ENCODE assay signal across 10 cellular contexts in the genomic region with DNA sequence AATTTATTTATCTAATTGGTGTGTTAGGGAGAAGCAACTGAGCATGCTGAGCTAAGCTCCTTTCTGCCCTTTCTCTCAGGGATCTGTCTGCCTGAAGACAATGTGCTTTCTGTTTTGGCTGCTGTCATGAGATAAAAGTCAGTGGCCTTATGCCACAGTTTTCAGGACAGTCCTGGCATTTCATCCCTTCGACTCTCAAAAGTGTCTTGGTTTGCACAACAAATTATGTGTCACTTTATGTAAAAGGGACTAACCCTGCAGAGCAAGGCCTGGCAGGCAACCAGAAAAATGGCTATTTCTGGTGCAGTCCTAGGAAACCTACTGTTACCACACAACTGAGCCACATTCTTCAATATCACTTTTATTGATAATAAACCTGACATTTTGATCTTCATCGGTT.
DNase-seq lines count a peak whose midpoint lies in the region; ATAC-seq and TF ChIP-seq lines count a peak whose summit lies in the region.
"Had no signal": no experiment of that assay in that cellular context is flagged by ENCODE, and none has a peak within 500 bp of the region (broad histone marks: within the 10 kb centered on the region; RNA-seq: fewer than 3 reads in every experiment).

No MANE protein-coding gene starts in this region.

- no peak overlapping the region for H3K27ac Mint-ChIP-seq in stimulated activated effector memory CD8-positive, alpha-beta T cell treated with anti-CD3 and anti-CD28 coated beads, Interleukin-12 subunit alpha, Interleukin-12 subunit beta, amount 100 ng/mL, for 72 hours
- no peak overlapping the region for H3K27ac Mint-ChIP-seq in Caco-2 (ENCODE audit: unreplicated experiment)
- H3K27ac Mint-ChIP-seq: activated naive CD4-positive, alpha-beta T cell treated with anti-CD3 and anti-CD28 coated beads for 36 hours had no signal

- POLR2A ChIA-PET in Caco-2 (lab: Charles Lee): interaction anchor here (0.6 kb wide), 1 partner anchor 573 kb away, joined by 8 read pairs; no protein-coding TSS in a partner anchor

- intact Hi-C loops in dorsolateral prefrontal cortex (cut with DNase I): loop anchor here (2.0 to 10.0 kb wide), 3 partner anchors 97 to 594 kb away; partner anchors contain the start of gene PTPN13 (in 2 of the 2)
- intact Hi-C loops in Caco-2 (cut with micrococcal nuclease; ENCODE audit: unreplicated experiment): loop anchor here (1.0 to 10.0 kb wide), 6 partner anchors 97 to 737 kb away; partner anchors contain the start of gene PTPN13

- no peaks in the 10 kb centered on the region for H3K36me3 Mint-ChIP-seq in stimulated activated effector memory CD8-positive, alpha-beta T cell treated with anti-CD3 and anti-CD28 coated beads, Interleukin-12 subunit alpha, Interleukin-12 subunit beta, amount 100 ng/mL, for 72 hours
- no peaks in the 10 kb centered on the region for H3K36me3 Mint-ChIP-seq in Caco-2 (ENCODE audit: insufficient read depth, unreplicated experiment)

- H3K27me3 ChIP-seq in dorsolateral prefrontal cortex (no peaks in the 10 kb centered on the region), Caco-2 (replicated peaks; ENCODE audit: control insufficient read depth, insufficient read depth, low read length) (no peaks in the 10 kb centered on the region)

- TF ChIP-seq CTCF in AG10803 (conservative IDR thresholded peaks at IDR 0.05; ENCODE audit: low read length) (no peak), dorsolateral prefrontal cortex (IDR thresholded peaks at IDR 0.05 in 54 of 56, conservative IDR thresholded peaks at IDR 0.05 in 2 of 56; ENCODE audit: low read depth in 1 of 56, partially characterized antibody in 56 of 56) (peak in 2 of 56 donors; percentile 16 to 28), Caco-2 (IDR thresholded peaks at IDR 0.05; ENCODE audit: insufficient read depth in 1 of 2, low read depth in 1 of 2, low read length in 1 of 2, severe bottlenecking in 1 of 2, unreplicated experiment in 1 of 2) (no peak)

- H3K27ac ChIP-seq in dorsolateral prefrontal cortex: peak overlapping the region in 49 of 59 donors; percentile 1 to 85 (median 62)

- H3K9me3 Mint-ChIP-seq in stimulated activated effector memory CD8-positive, alpha-beta T cell treated with anti-CD3 and anti-CD28 coated beads, Interleukin-12 subunit alpha, Interleukin-12 subunit beta, amount 100 ng/mL, for 72 hours: no peaks in the 10 kb centered on the region
- no peaks in the 10 kb centered on the region for H3K9me3 Mint-ChIP-seq in Caco-2 (ENCODE audit: unreplicated experiment)
- H3K9me3 Mint-ChIP-seq: activated naive CD4-positive, alpha-beta T cell treated with anti-CD3 and anti-CD28 coated beads for 36 hours had no signal

- no peak for ATAC-seq in HG03439 (IDR thresholded peaks at IDR 0.05; ENCODE audit: unreplicated experiment)
- ATAC-seq in stimulated activated effector memory CD8-positive, alpha-beta T cell treated with anti-CD3 and anti-CD28 coated beads, Interleukin-12 subunit alpha, Interleukin-12 subunit beta, amount 100 ng/mL, for 72 hours: no peak

- peak; percentile 22 for DNase-seq in AG10803 (ENCODE audit: low read depth)
- peak; percentile 47 for DNase-seq in M059J (ENCODE audit: low read depth)
- peak in 1 of 10 donors; percentile 10 for DNase-seq in dorsolateral prefrontal cortex
- peak; percentile 49 for DNase-seq in midbrain (lab: John Stamatoyannopoulos, UW)
- DNase-seq in stimulated activated effector memory CD8-positive, alpha-beta T cell treated with anti-CD3 and anti-CD28 coated beads, Interleukin-12 subunit alpha, Interleukin-12 subunit beta, amount 100 ng/mL, for 72 hours (ENCODE audit: low spot score in 2 of 2): no peak
- no peak for DNase-seq in stimulated activated naive CD4-positive, alpha-beta T cell treated with Interleukin-2 at 50 U/mL for 16 hours (lab: John Stamatoyannopoulos, UW)
- no peak for DNase-seq in Caco-2
- DNase-seq: activated naive CD4-positive, alpha-beta T cell treated with anti-CD3 and anti-CD28 coated beads for 36 hours; cortex of kidney had no signal

- BruUV-seq in Caco-2 (replicated peaks; lab: Mats Ljungman, UMichigan): no TSS peak

- no peak overlapping the region for H3K4me3 ChIP-seq in AG10803 (ENCODE audit: low read length)
- H3K4me3 ChIP-seq in dorsolateral prefrontal cortex: peak overlapping the region in 13 of 59 donors; percentile 0 to 44 (median 17)
- no peak overlapping the region for H3K4me3 ChIP-seq in Caco-2 (ENCODE audit: low read depth, low read length)

- no peaks in the 10 kb centered on the region for H3K36me3 ChIP-seq in Caco-2 (ENCODE audit: control insufficient read depth, insufficient read depth, low read length)

- H3K27me3 Mint-ChIP-seq in Caco-2 (ENCODE audit: insufficient read depth, unreplicated experiment): no peaks in the 10 kb centered on the region

- no peak overlapping the region for H3K4me3 Mint-ChIP-seq in stimulated activated effector memory CD8-positive, alpha-beta T cell treated with anti-CD3 and anti-CD28 coated beads, Interleukin-12 subunit alpha, Interleukin-12 subunit beta, amount 100 ng/mL, for 72 hours
- H3K4me3 Mint-ChIP-seq in Caco-2 (ENCODE audit: unreplicated experiment): no peak overlapping the region
- H3K4me3 Mint-ChIP-seq: activated naive CD4-positive, alpha-beta T cell treated with anti-CD3 and anti-CD28 coated beads for 36 hours had no signal

- peaks cover 5% of the 10 kb centered on the region; the same call in 1 of the 2 replicates for H3K4me1 ChIP-seq in Caco-2

- H3K9me3 ChIP-seq in Caco-2: no peaks in the 10 kb centered on the region

- CTCF ChIA-PET in Caco-2 (lab: Charles Lee): interaction anchor here (0.9 to 1.7 kb wide), 9 partner anchors 24 to 508 kb away, joined by 3 to 10 read pairs (median 3); partner anchors contain the start of gene PTPN13

- H3K4me1 Mint-ChIP-seq in stimulated activated effector memory CD8-positive, alpha-beta T cell treated with anti-CD3 and anti-CD28 coated beads, Interleukin-12 subunit alpha, Interleukin-12 subunit beta, amount 100 ng/mL, for 72 hours: no peaks in the 10 kb centered on the region
- H3K4me1 Mint-ChIP-seq in Caco-2 (ENCODE audit: low read depth, unreplicated experiment): peaks cover 7% of the 10 kb centered on the region

Comparison
In these comparisons a context has a peak if more than half of its experiments do, and no peak if none do; other contexts are left out.
1. DNase-seq: peak in AG10803 (single experiment), M059J (single experiment) and midbrain (single experiment); none in stimulated activated effector memory CD8-positive, alpha-beta T cell treated with anti-CD3 and anti-CD28 coated beads, Interleukin-12 subunit alpha, Interleukin-12 subunit beta, amount 100 ng/mL, for 72 hours (0 of 2), stimulated activated naive CD4-positive, alpha-beta T cell treated with Interleukin-2 at 50 U/mL for 16 hours (single experiment) and Caco-2 (0 of 2).